ENCODE assay signal across 1 cellular context in genomic region chr10:13503745-13504463, GRCh38.
TF ChIP-seq lines count a peak whose summit lies in the region.

No MANE protein-coding gene starts in this region.

TF ChIP-seq in SK-N-SH, 30 proteins besides CTCF, POLR2A, EP300 and RAD21 (continued from another document):
- no peak for TF ChIP-seq ZBTB33 (IDR thresholded peaks at IDR 0.05; ENCODE audit: borderline replicate concordance, low read depth)
- TF ChIP-seq TCF12 (IDR thresholded peaks at IDR 0.05) = peak; percentile 40; the same call in 1 of the 2 replicates
- no peak for TF ChIP-seq TAF1 (IDR thresholded peaks at IDR 0.05; ENCODE audit: borderline replicate concordance, low read depth, low read length)
- TF ChIP-seq FOSL2 (IDR thresholded peaks at IDR 0.05; ENCODE audit: borderline replicate concordance, low read depth) = peak; percentile 34; the same call in 1 of the 2 replicates
- no peak for TF ChIP-seq EZH2phosphoT487 (IDR thresholded peaks at IDR 0.05; ENCODE audit: borderline replicate concordance, low read depth)
- no peak for TF ChIP-seq CHD2 (IDR thresholded peaks at IDR 0.05; ENCODE audit: low read length, partially characterized antibody)
